8 cellular contexts compared by ENCODE assay signal in genomic region chr5:154857091-154857533, GRCh38.
DNase-seq lines count a peak whose midpoint lies in the region; ATAC-seq lines count a peak whose summit lies in the region.

No MANE protein-coding gene starts in this region.

- peaks cover 10% of the 10 kb centered on the region for H3K4me1 ChIP-seq in iPS-18a (ENCODE audit: control insufficient read depth, low read depth, low read length)

- H3K27me3 ChIP-seq in iPS-18a (ENCODE audit: control insufficient read depth, insufficient read depth, low read length) = no peaks in the 10 kb centered on the region

- peak; percentile 37 for ATAC-seq in HG02588 (IDR thresholded peaks at IDR 0.05; ENCODE audit: unreplicated experiment)

- no peaks in the 10 kb centered on the region for H3K36me3 ChIP-seq in iPS-18a (ENCODE audit: control insufficient read depth, low read depth, low read length)

- DNase-seq in DMS79 treated with DMSO at 0.1 percent for 48 hours (lab: John Stamatoyannopoulos, UW) (peak; percentile 23), DMS79 (lab: John Stamatoyannopoulos, UW) (no peak), NCI-H69 (lab: John Stamatoyannopoulos, UW) (peak; percentile 72), SKM-1 treated with dmso at 0.1 percent for 144 hours (lab: John Stamatoyannopoulos, UW; ENCODE audit: unreplicated experiment) (no peak)
- DNase-seq in stimulated activated CD4-positive, alpha-beta T cell treated with anti-CD3 and anti-CD28 coated beads, Interleukin-15, amount 100 ng/mL, for 24 hours = peak; percentile 71

- no peaks in the 10 kb centered on the region for H3K9me3 ChIP-seq in iPS-18a (ENCODE audit: control insufficient read depth, low read depth, low read length)

- peak overlapping the region; percentile 97 for H3K9ac ChIP-seq in iPS-18a (ENCODE audit: low read length)

- H3K27ac ChIP-seq in angular gyrus (ENCODE audit: low read depth, low read length) (peak overlapping the region; percentile 100), iPS-18a (ENCODE audit: low read length) (peak overlapping the region; percentile 92)

- H3K4me3 ChIP-seq in iPS-18a (ENCODE audit: low read length) = peak overlapping the region; percentile 94

Comparison
In these comparisons a context has a peak if more than half of its experiments do, and no peak if none do; other contexts are left out.
1. DNase-seq: peak in DMS79 treated with DMSO at 0.1 percent for 48 hours (single experiment), NCI-H69 (single experiment) and stimulated activated CD4-positive, alpha-beta T cell treated with anti-CD3 and anti-CD28 coated beads, Interleukin-15, amount 100 ng/mL, for 24 hours (single experiment); none in DMS79 (single experiment) and SKM-1 treated with dmso at 0.1 percent for 144 hours (single experiment).